ENCODE assay signal across 10 cellular contexts in genomic region chr3:66490214-66490613, GRCh38. TPM values are rescaled to one million over a fixed set of nuclear protein-coding genes. Genes with fewer than 3 reads are reported as not detected.
A peak's percentile ranks its signal among the peaks of the same experiment; 100 is the strongest.
DNase-seq lines count a peak whose midpoint lies in the region; ATAC-seq, FAIRE-seq and TF ChIP-seq lines count a peak whose summit lies in the region.
"Had no signal": no experiment of that assay in that cellular context is flagged by ENCODE, and none has a peak within 500 bp of the region (broad histone marks: within the 10 kb centered on the region; RNA-seq: fewer than 3 reads in every experiment).

No MANE protein-coding gene starts in this region.

- FAIRE-seq in small intestine (lab: Jason Lieb, UNC) = no peak
- FAIRE-seq: A549 had no signal

- H4K20me1 ChIP-seq in KMS-11 (ENCODE audit: insufficient read depth) = no peaks in the 10 kb centered on the region

- no peak overlapping the region for H2AFZ ChIP-seq in KMS-11 (ENCODE audit: low read depth)

- ATAC-seq in HG03342 (IDR thresholded peaks at IDR 0.05; ENCODE audit: unreplicated experiment) = no peak
- ATAC-seq: A549 had no signal

- peak overlapping the region; percentile 99 for H3K4me2 ChIP-seq in KMS-11
- H3K4me2 ChIP-seq: A549 had no signal

- H3K9ac ChIP-seq in KMS-11 = peak overlapping the region; percentile 49; the same call in 1 of the 2 replicates

- peaks cover 99% of the 10 kb centered on the region for H3K4me1 ChIP-seq in KMS-11 (ENCODE audit: low read depth, poor library complexity, severe bottlenecking)
- peaks cover 7 to 20% of the 10 kb centered on the region in 2 donors for H3K4me1 ChIP-seq in small intestine (ENCODE audit: control insufficient read depth in 2 of 2, insufficient read depth in 1 of 2, low read depth in 1 of 2, low read length in 1 of 2)
- H3K4me1 ChIP-seq: A549 had no signal

- peaks cover 100% of the 10 kb centered on the region for H3K79me2 ChIP-seq in KMS-11 (ENCODE audit: insufficient read depth, low read depth)

- intact Hi-C loops in dorsolateral prefrontal cortex (cut with DNase I) = no loop called here

- DNase-seq in NOMO-1 treated with DMSO at 0.1 percent for 48 hours (lab: John Stamatoyannopoulos, UW; ENCODE audit: unreplicated experiment) (peak; percentile 28), NOMO-1 treated with dmso at 0.1 percent for 144 hours (lab: John Stamatoyannopoulos, UW; ENCODE audit: unreplicated experiment) (no peak), dorsolateral prefrontal cortex (no peak), small intestine (peak; percentile 51), NCI-H82 (lab: John Stamatoyannopoulos, UW) (no peak), WERI-Rb-1 (no peak)

- H3K27ac ChIP-seq in KMS-11 = peak overlapping the region; percentile 82
- H3K27ac ChIP-seq in dorsolateral prefrontal cortex = peak overlapping the region in 40 of 59 donors; percentile 0 to 96 (median 42)
- H3K27ac ChIP-seq in small intestine (ENCODE audit: low read depth in 1 of 2, low read length in 1 of 2) = peak overlapping the region in 1 of 2 donors; percentile 26
- H3K27ac ChIP-seq in WERI-Rb-1 = no peak overlapping the region
- H3K27ac ChIP-seq: A549, SJSA1 had no signal

- H3K4me3 ChIP-seq in KMS-11 (IDR thresholded peaks at IDR 0.05; ENCODE audit: insufficient read depth, low read depth, low read length) (no peak overlapping the region), dorsolateral prefrontal cortex (no peak overlapping the region), small intestine (ENCODE audit: low read depth in 1 of 2, low read length in 2 of 2) (no peak overlapping the region), WERI-Rb-1 (ENCODE audit: low read depth, low read length) (no peak overlapping the region)
- H3K4me3 ChIP-seq: A549, SJSA1 had no signal

- H3K36me3 ChIP-seq in KMS-11 (ENCODE audit: insufficient read depth) = no peaks in the 10 kb centered on the region
- no peaks in the 10 kb centered on the region for H3K36me3 ChIP-seq in small intestine (ENCODE audit: control insufficient read depth in 2 of 2, insufficient read depth in 2 of 2, low read length in 2 of 2)
- no peaks in the 10 kb centered on the region for H3K36me3 ChIP-seq in WERI-Rb-1
- H3K36me3 ChIP-seq: SJSA1 had no signal

- no peak for TF ChIP-seq CTCF in KMS-11 (conservative IDR thresholded peaks at IDR 0.05; ENCODE audit: low read depth, low read length)
- no peak for TF ChIP-seq CTCF in dorsolateral prefrontal cortex (IDR thresholded peaks at IDR 0.05 in 54 of 56, conservative IDR thresholded peaks at IDR 0.05 in 2 of 56; ENCODE audit: low read depth in 1 of 56, partially characterized antibody in 56 of 56)
- no peak for TF ChIP-seq CTCF in WERI-Rb-1 (IDR thresholded peaks at IDR 0.05; ENCODE audit: low read depth, low read length)

- WGBS in small intestine, 3 donors = 4 to 8% (median 7%) methylated on average over 4 of the region's 4 CpGs

- H3K27me3 ChIP-seq in KMS-11 (ENCODE audit: insufficient read depth, low read depth) = no peaks in the 10 kb centered on the region
- no peaks in the 10 kb centered on the region for H3K27me3 ChIP-seq in dorsolateral prefrontal cortex
- H3K27me3 ChIP-seq in small intestine (ENCODE audit: control insufficient read depth in 2 of 2, insufficient read depth in 2 of 2, low read length in 2 of 2) = no peaks in the 10 kb centered on the region
- no peaks in the 10 kb centered on the region for H3K27me3 ChIP-seq in WERI-Rb-1 (ENCODE audit: insufficient read depth, low read depth, severe bottlenecking)
- H3K27me3 ChIP-seq: SJSA1 had no signal

- H3K9me3 ChIP-seq in small intestine (ENCODE audit: control insufficient read depth, low read depth) (no peaks in the 10 kb centered on the region), WERI-Rb-1 (ENCODE audit: severe bottlenecking) (no peaks in the 10 kb centered on the region)
- H3K9me3 ChIP-seq: A549, SJSA1 had no signal

RNA-seq across cellular contexts. Expression of gene LRIG1, which starts 10.6 kb away (rescaled TPM):
- 100 to 1,000 TPM in 86 of 120 experiments, 10 to 100 TPM in 34; 65.6 to 291 (median 118) TPM for total RNA-seq in dorsolateral prefrontal cortex
- polyA plus RNA-seq in small intestine = 10 to 100 TPM in 1 of 3 donors, 1 to 10 TPM in 2; 3.5 to 39.3 (median 4.5) TPM

Comparison
In these comparisons a context has a peak if more than half of its experiments do, and no peak if none do; other contexts are left out.
1. DNase-seq: peak in NOMO-1 treated with DMSO at 0.1 percent for 48 hours (single experiment) and small intestine (single experiment); none in NOMO-1 treated with dmso at 0.1 percent for 144 hours (single experiment), dorsolateral prefrontal cortex (0 of 10), NCI-H82 (single experiment) and WERI-Rb-1 (single experiment).